In genomic region chr14:105452963-105453362, GRCh38 we compare ENCODE assay signal across 2 cellular contexts.
TF ChIP-seq lines count a peak whose summit lies in the region.

No MANE protein-coding gene starts in this region.

TF ChIP-seq in GM23338, 12 proteins besides CTCF, POLR2A, EP300 and RAD21:
- TF ChIP-seq CREB1 (CRISPR knock-in tag; IDR thresholded peaks at IDR 0.05; ENCODE audit: low read depth) (no peak), ZNF331 (CRISPR knock-in tag; IDR thresholded peaks at IDR 0.05; ENCODE audit: low read depth) (no peak), ZNF114 (CRISPR knock-in tag; IDR thresholded peaks at IDR 0.05) (no peak), POLR2AphosphoS5 (IDR thresholded peaks at IDR 0.05; ENCODE audit: low read depth) (no peak), ZNF462 (CRISPR knock-in tag; IDR thresholded peaks at IDR 0.05) (no peak), NANOG (IDR thresholded peaks at IDR 0.05; ENCODE audit: borderline replicate concordance) (no peak), STAT1 (IDR thresholded peaks at IDR 0.05; ENCODE audit: unreplicated experiment) (no peak), ETS1 (IDR thresholded peaks at IDR 0.05) (no peak), EZH2 (IDR thresholded peaks at IDR 0.05; ENCODE audit: low read depth, unreplicated experiment) (no peak), JUNB (IDR thresholded peaks at IDR 0.05; ENCODE audit: unreplicated experiment) (no peak), EZH2phosphoT487 (IDR thresholded peaks at IDR 0.05; ENCODE audit: unreplicated experiment) (no peak), REST (IDR thresholded peaks at IDR 0.05; ENCODE audit: unreplicated experiment) (no peak)
TF ChIP-seq in GM23338: peak in this region for 0.

TF ChIP-seq in WTC11, 78 proteins besides CTCF, POLR2A, EP300 and RAD21:
- TF ChIP-seq ERG (CRISPR knock-in tag; IDR thresholded peaks at IDR 0.05) = no peak
